ENCODE assay signal across 17 cellular contexts in the genomic region with DNA sequence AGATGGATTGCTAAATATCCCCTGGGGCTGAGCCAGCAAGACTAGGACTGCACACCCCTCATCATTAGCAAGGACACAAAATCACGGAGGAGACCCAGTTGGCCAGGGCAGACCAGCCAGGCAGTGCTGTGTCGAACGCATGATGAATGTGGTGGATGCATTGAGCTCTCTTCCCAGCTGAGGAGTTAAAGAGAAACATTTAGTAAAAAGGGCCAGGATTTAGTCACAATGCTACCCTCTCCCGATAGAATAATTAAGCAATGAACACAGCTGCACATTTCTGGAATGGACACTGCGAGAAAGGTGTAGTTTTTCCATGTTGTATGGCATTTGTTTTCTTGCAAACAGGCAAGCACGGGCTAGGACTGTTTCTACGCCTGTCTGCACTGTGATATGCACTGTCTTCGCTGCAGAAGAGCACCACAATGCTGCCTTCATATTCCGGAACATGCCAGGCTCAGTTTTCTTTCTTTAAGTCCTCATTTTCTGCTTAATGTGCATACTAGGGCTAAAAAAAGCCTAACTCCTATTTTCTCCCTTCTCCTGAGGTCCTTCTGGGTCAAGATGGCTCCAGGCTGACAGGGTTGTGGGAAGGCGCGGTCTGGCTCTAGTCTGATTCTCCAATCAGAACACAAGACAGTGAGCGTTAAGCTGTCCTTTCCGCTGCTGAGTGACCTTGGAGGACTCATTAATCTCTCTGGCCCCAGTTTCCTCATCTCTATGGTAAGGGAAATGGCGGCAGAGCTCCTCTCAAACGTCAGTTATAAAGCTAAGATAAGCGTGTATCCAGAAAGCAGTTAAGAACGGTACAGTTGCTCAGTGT.
A peak's percentile ranks its signal among the peaks of the same experiment; 100 is the strongest.
DNase-seq lines count a peak whose midpoint lies in the region; ATAC-seq, FAIRE-seq and TF ChIP-seq lines count a peak whose summit lies in the region.
"Had no signal": no experiment of that assay in that cellular context is flagged by ENCODE, and none has a peak within 500 bp of the region (broad histone marks: within the 10 kb centered on the region; RNA-seq: fewer than 3 reads in every experiment).

No MANE protein-coding gene starts in this region.

- no peak overlapping the region for H3K14ac ChIP-seq in H1 (ENCODE audit: insufficient read length)

- peak overlapping the region; percentile 38; the same call in 1 of the 2 replicates for H3K27ac ChIP-seq in C4-2B
- H3K27ac ChIP-seq in H1 (ENCODE audit: low read depth, low read length), result no peak overlapping the region

- H2BK20ac ChIP-seq in H1 (ENCODE audit: low read length), result no peak overlapping the region

- no peak overlapping the region for H4K91ac ChIP-seq in H1 (replicated peaks; ENCODE audit: insufficient read length, low read length)

- ATAC-seq in HG03469 (IDR thresholded peaks at IDR 0.05; ENCODE audit: unreplicated experiment) (no peak), HG02981 (IDR thresholded peaks at IDR 0.05; ENCODE audit: unreplicated experiment) (no peak)

- H2BK120ac ChIP-seq in H1 (replicated peaks; ENCODE audit: low read depth, low read length), result no peak overlapping the region

- TF ChIP-seq RAD21 in H1 (IDR thresholded peaks at IDR 0.05 in 1 of 2, conservative IDR thresholded peaks at IDR 0.05 in 1 of 2; ENCODE audit: low read depth in 2 of 2, low read length in 2 of 2), result no peak

- no peak overlapping the region for H2BK5ac ChIP-seq in H1 (ENCODE audit: low read depth, low read length)

- no peak for FAIRE-seq in H1 (lab: Jason Lieb, UNC)
- FAIRE-seq: GM12891, H54 had no signal

- no peak overlapping the region for H3K4ac ChIP-seq in H1 (replicated peaks; ENCODE audit: insufficient read length, low read depth, low read length)

- H2AFZ ChIP-seq in H1 (ENCODE audit: low read length), result 0 out of 2 replicates have a peak overlapping the region, but pooled peaks have one; percentile 8

- H3K27me3 ChIP-seq in H1 (replicated peaks in 1 of 4; ENCODE audit: control insufficient read depth in 3 of 4, extremely low read depth in 1 of 4, insufficient read depth in 3 of 4, low read length in 3 of 4), result no peaks in the 10 kb centered on the region; a peak in 1 of 7 replicates

- H3K4me1 ChIP-seq in H1 (replicated peaks in 1 of 4; ENCODE audit: control insufficient read depth in 3 of 4, insufficient read depth in 4 of 4, low read length in 3 of 4), result no peaks in the 10 kb centered on the region

- TF ChIP-seq CTCF in C4-2B (conservative IDR thresholded peaks at IDR 0.05), result no peak
- TF ChIP-seq CTCF in H1 (IDR thresholded peaks at IDR 0.05; ENCODE audit: control extremely low read depth in 1 of 3, insufficient read depth in 1 of 3, low read depth in 1 of 3, low read length in 3 of 3), result no peak

- peaks cover 0 to 7% of the 10 kb centered on the region in 2 experiments for H4K20me1 ChIP-seq in H1 (replicated peaks in 1 of 2; ENCODE audit: control insufficient read depth in 1 of 2, insufficient read depth in 2 of 2, low read length in 2 of 2)

- H3K79me1 ChIP-seq in H1 (ENCODE audit: low read depth, low read length), result no peaks in the 10 kb centered on the region

- no peak overlapping the region for H4K5ac ChIP-seq in H1 (ENCODE audit: insufficient read length, low read depth, low read length)

- 95% methylated on average over 17 of the region's 17 CpGs; no CpG with 5 or more reads in 1 of the 2 experiments for WGBS in H1 (ENCODE audit: extremely low coverage in 1 of 2, insufficient coverage in 1 of 2, insufficient read length in 1 of 2, insufficient replicate concordance in 2 of 2, low coverage in 1 of 2, low lambda C conversion rate in 2 of 2, missing lambda C conversion rate in 1 of 2), 2 experiments

- H3K23ac ChIP-seq in H1 (ENCODE audit: insufficient read length), result no peak overlapping the region

- peak; percentile 41 for DNase-seq in SK-N-DZ (ENCODE audit: low spot score)
- no peak for DNase-seq in H1 (ENCODE audit: low read depth in 1 of 2, low spot score in 2 of 2)
- DNase-seq in putamen (ENCODE audit: low spot score), result peak; percentile 48
- no peak for DNase-seq in NCI-H1105 (lab: John Stamatoyannopoulos, UW)
- no peak for DNase-seq in AML-193 (lab: John Stamatoyannopoulos, UW)
- DNase-seq: DMS 273 treated with DMSO at 0.1 percent for 48 hours, GF-D8, Kasumi-1, NCI-H1694 treated with DMSO at 0.1 percent for 48 hours, NCI-H2107, NCI-H2227 treated with DMSO at 0.1 percent for 48 hours, NCI-H524 treated with DMSO at 0.1 percent for 48 hours had no signal

- POLR2A ChIA-PET in H1 (lab: Charles Lee; ENCODE audit: partially characterized antibody), result no interaction called here

- H3K23me2 ChIP-seq in H1 (ENCODE audit: low read depth, low read length), result peaks cover 10% of the 10 kb centered on the region

- H2BK12ac ChIP-seq in H1 (ENCODE audit: low read depth, low read length), result no peak overlapping the region

- no peak overlapping the region for H3K18ac ChIP-seq in H1 (ENCODE audit: extremely low read depth, low read length)

- H3K79me2 ChIP-seq in H1 (ENCODE audit: control insufficient read depth in 1 of 2, insufficient read depth in 2 of 2, low read length in 2 of 2), result no peaks in the 10 kb centered on the region

- CTCF ChIA-PET in H1 (lab: Charles Lee; ENCODE audit: partially characterized antibody), result interaction anchor here (0.7 to 3.6 kb wide), 16 partner anchors 8 to 853 kb away, joined by 3 to 17 read pairs (median 4); no protein-coding TSS in a partner anchor

- peaks cover 0 to 11% of the 10 kb centered on the region in 2 experiments; a peak in 1 of 4 replicates for H3K9me3 ChIP-seq in H1 (ENCODE audit: insufficient read depth in 2 of 2, low read depth in 1 of 2, low read length in 1 of 2)

- no peak overlapping the region for H2AK5ac ChIP-seq in H1 (ENCODE audit: low read depth, low read length)

- no peak overlapping the region for H3K4me2 ChIP-seq in H1 (ENCODE audit: insufficient read depth in 1 of 2, low read depth in 2 of 2, low read length in 2 of 2)

- no peak overlapping the region for H3K56ac ChIP-seq in H1 (replicated peaks; ENCODE audit: insufficient read length, low read depth, low read length)

- no peak overlapping the region for H3K4me3 ChIP-seq in H1 (ENCODE audit: extremely low read depth in 1 of 4, insufficient read depth in 2 of 4, low read depth in 3 of 4, low read length in 4 of 4)

- no peak overlapping the region for H3K9ac ChIP-seq in H1 (replicated peaks in 1 of 4; ENCODE audit: extremely low read depth in 1 of 4, low read depth in 3 of 4, low read length in 3 of 4)

- no peak overlapping the region for H2BK15ac ChIP-seq in H1 (ENCODE audit: low read length)

- no peaks in the 10 kb centered on the region for H3K36me3 ChIP-seq in H1 (ENCODE audit: control insufficient read depth in 2 of 4, insufficient read depth in 4 of 4, low read length in 3 of 4)

- H4K8ac ChIP-seq in H1 (ENCODE audit: extremely low read depth, insufficient read depth, low read length), result no peak overlapping the region

- no peak for TF ChIP-seq POLR2A in H1 (IDR thresholded peaks at IDR 0.05; ENCODE audit: control extremely low read depth in 1 of 2, low read depth in 2 of 2, low read length in 2 of 2)

- TF ChIP-seq EP300 in H1 (IDR thresholded peaks at IDR 0.05; ENCODE audit: borderline replicate concordance in 1 of 2, low read depth in 2 of 2, low read length in 2 of 2), result no peak

TF ChIP-seq in H1, 55 proteins besides CTCF, POLR2A, EP300 and RAD21:
- no peak for TF ChIP-seq SIRT6 (IDR thresholded peaks at IDR 0.05; ENCODE audit: low read length)

Comparison
In these comparisons a context has a peak if more than half of its experiments do, and no peak if none do; other contexts are left out.
1. DNase-seq: peak in SK-N-DZ (single experiment) and putamen (single experiment); none in H1 (0 of 2), NCI-H1105 (single experiment) and AML-193 (0 of 2).